ENCODE assay signal across 30 cellular contexts in the genomic region with DNA sequence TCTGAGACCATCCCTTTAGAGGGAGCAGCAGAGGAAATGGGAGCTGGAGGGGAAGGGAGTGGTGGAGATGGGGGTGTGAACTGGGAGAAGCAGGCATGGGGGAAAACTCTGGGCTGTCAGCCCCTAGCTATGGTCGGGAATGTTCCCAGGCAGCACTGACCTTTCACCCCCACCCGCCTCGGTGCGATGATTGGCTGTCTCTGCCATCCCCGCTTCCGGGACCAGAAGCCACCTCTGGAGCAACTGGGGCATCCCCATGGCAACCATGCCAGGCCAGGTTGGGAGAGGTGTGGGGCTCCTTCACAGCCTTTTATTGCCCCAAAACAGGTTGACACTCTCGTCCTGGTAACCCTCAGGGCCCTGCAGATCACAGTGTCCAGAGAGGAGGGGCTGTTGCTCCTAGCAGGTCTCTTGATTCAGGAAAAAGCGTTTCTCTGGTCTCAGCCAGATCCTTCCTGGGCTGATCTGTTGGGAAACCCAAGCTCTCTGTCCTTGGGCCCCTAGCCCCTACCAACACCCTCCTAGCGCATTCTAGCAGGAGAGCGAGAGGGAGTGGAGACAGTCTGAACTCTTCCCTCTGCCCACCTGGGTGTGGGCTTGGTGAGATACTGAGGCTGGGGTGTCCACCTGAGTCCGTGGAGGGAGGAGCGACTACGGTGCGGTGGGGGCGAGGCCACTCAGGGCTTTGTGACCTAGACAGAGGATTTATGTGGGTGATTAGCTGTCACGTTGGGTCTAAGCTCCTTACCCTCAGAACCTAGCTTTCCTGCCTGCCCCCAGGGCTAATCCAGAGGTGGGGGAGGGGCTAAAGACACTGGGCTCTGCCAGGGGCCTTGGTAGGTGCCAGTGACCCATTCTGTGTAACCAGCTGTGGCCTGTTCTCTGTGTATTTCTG. TPM values are rescaled to one million over a fixed set of nuclear protein-coding genes. Genes with fewer than 3 reads are reported as not detected.
DNase-seq lines count a peak whose midpoint lies in the region; ATAC-seq and TF ChIP-seq lines count a peak whose summit lies in the region.
"Had no signal": no experiment of that assay in that cellular context is flagged by ENCODE, and none has a peak within 500 bp of the region (broad histone marks: within the 10 kb centered on the region; RNA-seq: fewer than 3 reads in every experiment).

No MANE protein-coding gene starts in this region.

- H3K4me2 ChIP-seq in neural progenitor cell, result peak overlapping the region; percentile 29

- H3K27me3 Mint-ChIP-seq in Calu3 (ENCODE audit: unreplicated experiment) (no peaks in the 10 kb centered on the region), neural progenitor cell (ENCODE audit: insufficient read depth, low read depth) (peaks cover 6% of the 10 kb centered on the region)

- H3K27ac Mint-ChIP-seq in Calu3 (ENCODE audit: unreplicated experiment) (peak overlapping the region; percentile 45), neural progenitor cell (no peak overlapping the region)
- H3K27ac Mint-ChIP-seq: activated CD4-positive, alpha-beta memory T cell treated with anti-CD3 and anti-CD28 coated beads for 36 hours; activated T-cell treated with anti-CD3 and anti-CD28 coated beads, Interleukin-2, amount 50 U/mL, for 72 hours; B cell; immature natural killer cell; memory B cell; T-helper 1 cell treated with Interleukin-12 subunit alpha and Interleukin-12 subunit beta and Interleukin-4 antibody, amounts not matched to agents 30 μg/mL and 1 μg/mL, for 36 hours had no signal

- ATAC-seq in HG02588 (IDR thresholded peaks at IDR 0.05; ENCODE audit: unreplicated experiment), result no peak
- ATAC-seq: body of pancreas, GM12878, left cardiac atrium, right cardiac atrium had no signal

- H3K4me1 Mint-ChIP-seq in Calu3 (ENCODE audit: low read depth, unreplicated experiment), result peaks cover 30% of the 10 kb centered on the region
- H3K4me1 Mint-ChIP-seq in neural progenitor cell, result peaks cover 15% of the 10 kb centered on the region
- H3K4me1 Mint-ChIP-seq: immature natural killer cell had no signal

- H3K79me2 ChIP-seq in neural progenitor cell (ENCODE audit: low read depth), result no peaks in the 10 kb centered on the region

- H3K36me3 ChIP-seq in neural progenitor cell, result no peaks in the 10 kb centered on the region
- H3K36me3 ChIP-seq: vagina had no signal

- DNase-seq in Calu3 (no peak), NCI-H82 treated with DMSO at 0.1 percent for 48 hours (lab: John Stamatoyannopoulos, UW; ENCODE audit: unreplicated experiment) (peak; percentile 77), epithelial cell of prostate (ENCODE audit: low read depth, low spot score) (no peak), neural progenitor cell (ENCODE audit: low spot score) (peak; percentile 43), AML-193 (lab: John Stamatoyannopoulos, UW) (no peak), NCI-H2029 (lab: John Stamatoyannopoulos, UW) (no peak)
- no peak for DNase-seq in activated CD4-positive, alpha-beta T cell treated with anti-CD3 and anti-CD28 coated beads, Interleukin-2, amount 50 U/mL, for 1 hour
- DNase-seq: activated CD4-positive, alpha-beta memory T cell treated with anti-CD3 and anti-CD28 coated beads for 36 hours; activated CD4-positive, CD25-positive, alpha-beta regulatory T cell treated with anti-CD3 and anti-CD28 coated beads, Interleukin-2, amount 50 U/mL, for 72 hours; activated T-cell treated with anti-CD3 and anti-CD28 coated beads, Interleukin-2, amount 50 U/mL, for 72 hours; body of pancreas; CD8-positive, alpha-beta memory T cell; dorsolateral prefrontal cortex; hypothalamus; immature natural killer cell; left cardiac atrium; NCI-H146; NCI-H446; posterior cingulate gyrus; right cardiac atrium; stimulated activated CD4-positive, alpha-beta T cell treated with anti-CD3 and anti-CD28 coated beads, Interleukin-1b, Interleukin-23, amount 100 ng/mL, for 48 hours had no signal

- H3K36me3 Mint-ChIP-seq in Calu3 (ENCODE audit: insufficient read depth, unreplicated experiment) (no peaks in the 10 kb centered on the region), neural progenitor cell (no peaks in the 10 kb centered on the region)
- H3K36me3 Mint-ChIP-seq: activated CD4-positive, alpha-beta memory T cell treated with anti-CD3 and anti-CD28 coated beads for 36 hours; CD8-positive, alpha-beta memory T cell; immature natural killer cell; memory B cell had no signal

- no peaks in the 10 kb centered on the region for H3K27me3 ChIP-seq in neural progenitor cell
- H3K27me3 ChIP-seq: body of pancreas, dorsolateral prefrontal cortex, vagina had no signal

- no peak overlapping the region for H2AFZ ChIP-seq in neural progenitor cell (replicated peaks)

- CTCF ChIA-PET in Calu3 (lab: Charles Lee), result interaction anchor here (0.6 kb wide), 1 partner anchor 143 kb away, joined by 5 read pairs; no protein-coding TSS in a partner anchor

- BruUV-seq in Calu3 (replicated peaks; lab: Mats Ljungman, UMichigan), result no TSS peak

- no peak overlapping the region for H3K4me3 ChIP-seq in neural progenitor cell
- H3K4me3 ChIP-seq: body of pancreas, dorsolateral prefrontal cortex, GM12878, SK-N-MC, vagina had no signal

- H3F3A ChIP-seq in neural progenitor cell (ENCODE audit: low read depth), result no peaks in the 10 kb centered on the region

- intact Hi-C loops in Calu3 (cut with micrococcal nuclease; ENCODE audit: unreplicated experiment), result no loop called here

- H3K9ac ChIP-seq in neural progenitor cell, result no peak overlapping the region

- TF ChIP-seq CTCF in Calu3 (IDR thresholded peaks at IDR 0.05; ENCODE audit: unreplicated experiment), result no peak
- TF ChIP-seq CTCF in neural progenitor cell (IDR thresholded peaks at IDR 0.05), result no peak

- H3K27ac ChIP-seq in epithelial cell of prostate, result peak overlapping the region; percentile 43
- H3K27ac ChIP-seq in neural progenitor cell, result no peak overlapping the region
- H3K27ac ChIP-seq: body of pancreas, dorsolateral prefrontal cortex, SK-N-MC, vagina had no signal

- peaks cover 11% of the 10 kb centered on the region for H3K4me1 ChIP-seq in neural progenitor cell
- H3K4me1 ChIP-seq: vagina had no signal

- no peaks in the 10 kb centered on the region for H4K20me1 ChIP-seq in neural progenitor cell (ENCODE audit: low read depth)

- H3K9me3 Mint-ChIP-seq in Calu3 (ENCODE audit: low read depth, unreplicated experiment) (no peaks in the 10 kb centered on the region), neural progenitor cell (no peaks in the 10 kb centered on the region)
- H3K9me3 Mint-ChIP-seq: activated CD4-positive, alpha-beta memory T cell treated with anti-CD3 and anti-CD28 coated beads for 36 hours; activated T-cell treated with anti-CD3 and anti-CD28 coated beads, Interleukin-2, amount 50 U/mL, for 72 hours; CD8-positive, alpha-beta memory T cell; central memory CD8-positive, alpha-beta T cell; immature natural killer cell; memory B cell; stimulated activated naive CD8-positive, alpha-beta T cell treated with anti-CD3 and anti-CD28 coated beads, Interleukin-15, Interleukin-2, amounts not matched to agents 100 ng/mL and 50 ng/mL, for 24 hours; T-helper 1 cell treated with Interleukin-12 subunit alpha and Interleukin-12 subunit beta and Interleukin-4 antibody, amounts not matched to agents 30 μg/mL and 1 μg/mL, for 36 hours had no signal

- no peak overlapping the region for H3K4me3 Mint-ChIP-seq in Calu3 (ENCODE audit: low read depth, unreplicated experiment)
- H3K4me3 Mint-ChIP-seq in neural progenitor cell, result no peak overlapping the region
- H3K4me3 Mint-ChIP-seq: activated CD4-positive, alpha-beta memory T cell treated with anti-CD3 and anti-CD28 coated beads for 36 hours; activated T-cell treated with anti-CD3 and anti-CD28 coated beads, Interleukin-2, amount 50 U/mL, for 72 hours; B cell; CD8-positive, alpha-beta memory T cell; central memory CD8-positive, alpha-beta T cell; immature natural killer cell; memory B cell; stimulated activated naive CD8-positive, alpha-beta T cell treated with anti-CD3 and anti-CD28 coated beads, Interleukin-15, Interleukin-2, amounts not matched to agents 100 ng/mL and 50 ng/mL, for 24 hours; T-helper 1 cell treated with Interleukin-12 subunit alpha and Interleukin-12 subunit beta and Interleukin-4 antibody, amounts not matched to agents 30 μg/mL and 1 μg/mL, for 36 hours had no signal

- no peaks in the 10 kb centered on the region for H3K9me3 ChIP-seq in neural progenitor cell (ENCODE audit: low read depth)
- H3K9me3 ChIP-seq: body of pancreas, vagina had no signal

RNA-seq across cellular contexts. Expression of a gene that starts 12.2 kb away (rescaled TPM):
- 18.2 and 19.5 TPM in 2 replicates for total RNA-seq in Calu3 (2022)
- 1.4 and 5.6 TPM in 2 replicates for total RNA-seq in neural progenitor cell (ENCODE audit: low replicate concordance)

RNA-seq across cellular contexts. Expression of a gene that starts 52.0 kb away (rescaled TPM):
- total RNA-seq in Calu3 (2022) (19.7 and 20.2 TPM in 2 replicates), neural progenitor cell (ENCODE audit: low replicate concordance) (3.3 and 13.5 TPM in 2 replicates)

Comparison
In these comparisons a context has a peak if more than half of its experiments do, and no peak if none do; other contexts are left out.
1. DNase-seq: peak in NCI-H82 treated with DMSO at 0.1 percent for 48 hours (single experiment) and neural progenitor cell (single experiment); none in Calu3 (single experiment), epithelial cell of prostate (single experiment), activated CD4-positive, alpha-beta T cell treated with anti-CD3 and anti-CD28 coated beads, Interleukin-2, amount 50 U/mL, for 1 hour (single experiment), AML-193 (0 of 2) and NCI-H2029 (single experiment).